Comparison of ENCODE assay signal across 18 cellular contexts in genomic region chr6:55058682-55059081, GRCh38.
"Had no signal": no experiment of that assay in that cellular context is flagged by ENCODE, and none has a peak within 500 bp of the region (broad histone marks: within the 10 kb centered on the region; RNA-seq: fewer than 3 reads in every experiment).

No MANE protein-coding gene starts in this region.

- H3K27ac Mint-ChIP-seq: activated naive CD4-positive, alpha-beta T cell treated with anti-CD3 and anti-CD28 coated beads, Interleukin-2, amount 50 U/mL, for 72 hours; memory B cell; naive B cell had no signal

- H3K27me3 ChIP-seq: esophagus muscularis mucosa, right atrium auricular region, thyroid gland had no signal

- H3K9me3 ChIP-seq: prostate gland, thyroid gland had no signal

- DNase-seq: activated CD4-positive, alpha-beta T cell treated with anti-CD3 and anti-CD28 coated beads, Interleukin-2, amount 50 U/mL, for 4 hours; activated gamma-delta T cell treated with Interleukin-2 at 50 U/mL for 16 hours; effector memory CD4-positive, alpha-beta T cell; left ventricle myocardium superior; mucosa of descending colon; naive B cell; stimulated activated CD4-positive, alpha-beta T cell treated with anti-CD3 and anti-CD28 coated beads, Interleukin-12 subunit alpha, Interleukin-12 subunit beta, amount 100 ng/mL, for 4 hours; stimulated activated CD4-positive, alpha-beta T cell treated with anti-CD3 and anti-CD28 coated beads, Interleukin-1b, Interleukin-23, amount 100 ng/mL, for 48 hours; stimulated activated naive CD4-positive, alpha-beta T cell treated with Interleukin-2 at 50 U/mL for 16 hours; thyroid gland; WERI-Rb-1 had no signal

- H3K36me3 Mint-ChIP-seq: memory B cell, naive B cell had no signal

- H3K27me3 Mint-ChIP-seq: dendritic cell treated with granulocyte-macrophage colony-stimulating factor and Interleukin-4, amounts not matched to agents 40 ng/mL and 50 ng/mL, for 4 days; memory B cell; naive B cell had no signal

- ATAC-seq: activated naive CD4-positive, alpha-beta T cell treated with anti-CD3 and anti-CD28 coated beads, Interleukin-2, amount 50 U/mL, for 72 hours; left ventricle myocardium superior; mucosa of descending colon had no signal

- H3K4me1 Mint-ChIP-seq: memory B cell, naive B cell, neural crest cell had no signal

- H3K4me3 Mint-ChIP-seq: dendritic cell treated with granulocyte-macrophage colony-stimulating factor and Interleukin-4, amounts not matched to agents 40 ng/mL and 50 ng/mL, for 4 days; memory B cell; naive B cell; neural crest cell had no signal

- H3K4me1 ChIP-seq: esophagus muscularis mucosa, prostate gland, right atrium auricular region, thyroid gland had no signal

- H3K4me3 ChIP-seq: esophagus muscularis mucosa, mucosa of descending colon, prostate gland, right atrium auricular region, thyroid gland had no signal

- H3K36me3 ChIP-seq: esophagus muscularis mucosa, prostate gland, right atrium auricular region, thyroid gland, WERI-Rb-1 had no signal

- H3K27ac ChIP-seq: esophagus muscularis mucosa, prostate gland, right atrium auricular region, thyroid gland, WERI-Rb-1 had no signal
